8 cellular contexts compared by ENCODE assay signal in the genomic region with DNA sequence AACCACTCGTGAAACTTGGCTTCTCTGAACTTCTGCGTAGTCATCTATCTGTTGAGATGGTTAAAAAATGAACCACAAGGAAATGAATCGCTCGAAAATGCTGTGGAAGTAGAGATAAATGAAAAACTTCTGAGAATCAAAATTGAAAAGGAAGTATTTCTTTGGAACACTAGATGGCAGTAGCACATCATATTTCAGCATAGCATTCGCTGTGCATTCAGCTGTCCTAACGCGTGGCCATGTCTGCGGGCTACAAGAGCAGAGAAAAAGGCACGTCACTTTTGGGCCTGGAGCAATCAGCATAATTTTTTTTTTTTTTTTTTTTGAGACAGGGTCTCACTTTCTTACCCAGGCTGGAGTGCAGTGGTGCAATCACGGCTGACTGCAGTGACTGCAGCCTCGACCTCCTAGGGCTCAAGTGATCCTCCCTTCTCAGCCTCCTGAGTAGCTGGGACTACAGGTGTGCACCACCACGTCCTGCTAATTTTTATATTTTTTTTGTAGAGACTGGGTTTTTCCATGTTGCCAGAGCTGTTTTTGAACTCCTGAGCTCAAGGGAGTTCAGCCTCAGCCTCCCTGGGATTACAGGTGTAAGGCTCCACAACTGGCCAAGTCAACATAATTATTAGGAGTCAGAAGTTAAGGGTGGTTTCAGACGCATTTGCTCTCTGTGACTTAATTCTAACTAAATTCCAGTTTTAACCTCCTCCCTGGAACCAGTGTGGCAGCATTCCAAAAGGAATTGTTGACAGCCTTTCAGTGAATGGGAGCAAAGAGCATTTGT. TPM values are rescaled to one million over a fixed set of nuclear protein-coding genes. Genes with fewer than 3 reads are reported as not detected.
DNase-seq lines count a peak whose midpoint lies in the region; ATAC-seq, FAIRE-seq and TF ChIP-seq lines count a peak whose summit lies in the region.

No MANE protein-coding gene starts in this region.

- no peak overlapping the region for H3K4me3 ChIP-seq in AG04449 (ENCODE audit: low read depth, low read length)

- H3K27me3 Mint-ChIP-seq in activated B cell treated with CpG ODN at 0.5 μM for 24 hours, result peaks cover 26% of the 10 kb centered on the region

- peaks cover 6% of the 10 kb centered on the region for H3K4me1 Mint-ChIP-seq in activated B cell treated with CpG ODN at 0.5 μM for 24 hours

- intact Hi-C loops in activated B cell treated with CpG ODN at 0.5 μM for 24 hours (cut with micrococcal nuclease), result loop anchor here (1.0 to 10.0 kb wide), 9 partner anchors 171 to 1259 kb away; partner anchors contain the start of genes CITED2 and HEBP2

- TF ChIP-seq CTCF in AG04449 (IDR thresholded peaks at IDR 0.05; ENCODE audit: insufficient read depth, low read length, missing control alignments), result peak; percentile 40
- TF ChIP-seq CTCF in activated B cell treated with CpG ODN at 0.5 μM for 24 hours (IDR thresholded peaks at IDR 0.05), result peak; percentile 61

- no peak for TF ChIP-seq POLR2A in GM12891 (IDR thresholded peaks at IDR 0.05; ENCODE audit: low read depth, low read length)

- no peaks in the 10 kb centered on the region for H3K9me3 Mint-ChIP-seq in activated B cell treated with CpG ODN at 0.5 μM for 24 hours

- peak; percentile 88 for FAIRE-seq in GM12891 (lab: Jason Lieb, UNC)

- ATAC-seq in HG03135 (IDR thresholded peaks at IDR 0.05; ENCODE audit: unreplicated experiment), result peak; percentile 59
- peak; percentile 85 for ATAC-seq in activated B cell treated with CpG ODN at 0.5 μM for 24 hours (ENCODE audit: low read depth)

- no peak for DNase-seq in AG04449 (ENCODE audit: low read depth, low spot score)
- no peak for DNase-seq in GM12891 (ENCODE audit: insufficient read length, low spot score)
- DNase-seq in NCI-H2196 treated with DMSO at 0.1 percent for 48 hours (lab: John Stamatoyannopoulos, UW; ENCODE audit: unreplicated experiment), result peak; percentile 62
- no peak for DNase-seq in activated B cell treated with CpG ODN at 0.5 μM for 24 hours
- DNase-seq in effector CD8-positive, alpha-beta T cell (lab: John Stamatoyannopoulos, UW), result peak; percentile 14
- DNase-seq in medulla oblongata (ENCODE audit: extremely low spot score), result peak; percentile 85
- peak; percentile 48 for DNase-seq in stromal cell of bone marrow (ENCODE audit: low read depth)

- POLR2A ChIA-PET in AG04449 (lab: Yijun Ruan, JAX), result interaction anchor here (0.6 kb wide), 1 partner anchor 544 kb away, joined by 3 read pairs; no protein-coding TSS in a partner anchor
- POLR2A ChIA-PET in activated B cell treated with CpG ODN at 0.5 μM for 24 hours (lab: Charles Lee), result interaction anchor here (0.6 to 1.5 kb wide), 4 partner anchors 12 to 912 kb away, joined by 3 to 7 read pairs (median 6); partner anchors contain the start of gene HEBP2

- H3K4me3 Mint-ChIP-seq in activated B cell treated with CpG ODN at 0.5 μM for 24 hours, result no peak overlapping the region

- no peaks in the 10 kb centered on the region for H3K36me3 Mint-ChIP-seq in activated B cell treated with CpG ODN at 0.5 μM for 24 hours (ENCODE audit: low read depth)

- CTCF ChIA-PET in AG04449 (lab: Yijun Ruan, JAX), result interaction anchor here (0.6 to 7.5 kb wide), 50 partner anchors 8 to 1249 kb away, joined by 3 to 120 read pairs (median 4); partner anchors contain the start of genes CCDC28A and HEBP2
- CTCF ChIA-PET in activated B cell treated with CpG ODN at 0.5 μM for 24 hours (lab: Charles Lee), result interaction anchor here (0.7 to 5.2 kb wide), 27 partner anchors 8 to 657 kb away, joined by 3 to 64 read pairs (median 5); partner anchors contain the start of genes CCDC28A and HEBP2

- no peak overlapping the region for H3K27ac Mint-ChIP-seq in activated B cell treated with CpG ODN at 0.5 μM for 24 hours

TF ChIP-seq in GM12891, 5 proteins besides CTCF, POLR2A, EP300 and RAD21:
- TF ChIP-seq SPI1 (IDR thresholded peaks at IDR 0.05; ENCODE audit: low read depth, low read length), result no peak
- no peak for TF ChIP-seq POU2F2 (IDR thresholded peaks at IDR 0.05; ENCODE audit: low read depth, low read length)
- no peak for TF ChIP-seq PAX5 (IDR thresholded peaks at IDR 0.05; ENCODE audit: insufficient read depth, low read length, severe bottlenecking)
- no peak for TF ChIP-seq POLR2AphosphoS5 (IDR thresholded peaks at IDR 0.05; ENCODE audit: low read depth, low read length)
- no peak for TF ChIP-seq TAF1 (IDR thresholded peaks at IDR 0.05; ENCODE audit: low read depth, low read length)

RNA-seq across cellular contexts. Expression of gene PERP, which starts 8.8 kb away (rescaled TPM):
- 2.1 TPM for polyA plus RNA-seq in GM12891 (2012; ENCODE audit: low read depth, missing spikeins)
- 0.18 and 0.20 TPM in 2 replicates for total RNA-seq in activated B cell treated with CpG ODN at 0.5 μM for 24 hours

RNA-seq across cellular contexts. Expression of gene ARFGEF3, which starts 45.7 kb away (rescaled TPM):
- 0.06 TPM for polyA plus RNA-seq in GM12891 (2012; ENCODE audit: low read depth, missing spikeins)
- 0.02 TPM in 2 replicates for total RNA-seq in activated B cell treated with CpG ODN at 0.5 μM for 24 hours

Comparison
In these comparisons a context has a peak if more than half of its experiments do, and no peak if none do; other contexts are left out.
1. DNase-seq: peak in NCI-H2196 treated with DMSO at 0.1 percent for 48 hours (single experiment), effector CD8-positive, alpha-beta T cell (single experiment), medulla oblongata (single experiment) and stromal cell of bone marrow (single experiment); none in AG04449 (single experiment), GM12891 (single experiment) and activated B cell treated with CpG ODN at 0.5 μM for 24 hours (single experiment).